Comparison of ENCODE assay signal across 8 cellular contexts in the genomic region with DNA sequence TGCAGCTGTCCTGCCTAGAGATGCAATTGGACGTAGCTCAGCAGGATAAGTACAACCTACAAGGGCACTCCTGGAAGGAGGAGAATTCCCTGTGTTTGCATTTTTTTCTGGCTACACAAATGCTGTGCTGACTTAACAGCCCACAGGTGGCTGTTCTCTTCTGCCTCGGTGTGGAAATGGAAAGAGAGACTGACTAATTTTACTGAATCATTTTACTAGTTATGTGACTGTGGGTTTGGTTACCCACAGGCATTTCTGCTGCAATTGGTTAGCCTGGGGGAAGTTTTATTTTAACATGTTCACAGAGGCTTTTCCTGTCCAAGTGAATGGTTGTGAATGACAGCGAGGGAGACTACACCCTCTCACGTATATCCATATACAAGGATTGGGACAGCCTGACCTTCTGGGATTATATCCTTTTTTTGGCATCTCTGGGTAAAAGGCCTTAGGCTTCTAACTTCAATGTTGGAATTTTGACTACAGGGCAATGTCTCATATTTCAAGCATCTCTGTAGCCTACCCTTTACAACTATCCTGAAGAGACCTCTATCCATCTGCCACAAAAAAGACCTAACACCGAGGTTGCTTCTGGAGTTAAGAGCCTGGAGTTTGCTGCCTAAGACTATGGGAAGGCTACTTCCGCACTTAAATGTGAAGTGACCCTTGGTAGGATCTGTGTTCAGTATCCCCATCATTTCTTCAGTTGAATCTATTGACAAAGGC.
A peak's percentile ranks its signal among the peaks of the same experiment; 100 is the strongest.
DNase-seq lines count a peak whose midpoint lies in the region; ATAC-seq, FAIRE-seq and TF ChIP-seq lines count a peak whose summit lies in the region.

No MANE protein-coding gene starts in this region.

- POLR2A ChIA-PET in PC-3 (lab: Charles Lee; ENCODE audit: unreplicated experiment) = no interaction called here
- POLR2A ChIA-PET in CD4-positive, alpha-beta T cell (lab: Charles Lee) = no interaction called here

- intact Hi-C loops in PC-3 (cut with micrococcal nuclease) = loop anchor here (1.0 to 5.0 kb wide), 8 partner anchors 51 to 385 kb away; no protein-coding TSS in a partner anchor
- intact Hi-C loops in CD4-positive, alpha-beta T cell (cut with DNase I, micrococcal nuclease) = no loop called here

- H3K4me2 ChIP-seq in PC-3 (ENCODE audit: low read length) (peak overlapping the region; percentile 59), fibroblast of lung (ENCODE audit: extremely low read depth, insufficient read depth, low read length) (no peak overlapping the region)

- H3K79me2 ChIP-seq in PC-3 (ENCODE audit: low read length) = no peaks in the 10 kb centered on the region
- H3K79me2 ChIP-seq in fibroblast of lung (ENCODE audit: control insufficient read depth, insufficient read depth, low read length) = no peaks in the 10 kb centered on the region

- WGBS in small intestine, 3 donors = 64 to 79% (median 70%) methylated on average over 6 of the region's 6 CpGs

- no peaks in the 10 kb centered on the region for H3K9me2 ChIP-seq in PC-3 (replicated peaks; ENCODE audit: low read length)

- H3K27me3 Mint-ChIP-seq in activated T-cell treated with anti-CD3 and anti-CD28 coated beads, Interleukin-2, amount 50 U/mL, for 24 hours = peaks cover 4% of the 10 kb centered on the region
- no peaks in the 10 kb centered on the region for H3K27me3 Mint-ChIP-seq in CD4-positive, alpha-beta T cell

- peak; percentile 42 for DNase-seq in activated T-cell treated with anti-CD3 and anti-CD28 coated beads, Interleukin-2, amount 50 U/mL, for 24 hours
- no peak for DNase-seq in activated T-cell treated with anti-CD3 and anti-CD28 coated beads, Interleukin-2, amount 50 U/mL, for 1 hour
- DNase-seq in PC-3 (peak; percentile 97), fibroblast of lung (ENCODE audit: low read depth in 2 of 2) (peak; percentile 51 to 97), small intestine (no peak), NCI-H510A treated with DMSO at 0.1 percent for 48 hours (lab: John Stamatoyannopoulos, UW) (no peak)
- no peak for DNase-seq in CD4-positive, alpha-beta T cell

- no peaks in the 10 kb centered on the region for H3K27me3 ChIP-seq in PC-3 (ENCODE audit: low read length)
- no peaks in the 10 kb centered on the region for H3K27me3 ChIP-seq in fibroblast of lung (ENCODE audit: control insufficient read depth, insufficient read depth, low read length)
- no peaks in the 10 kb centered on the region for H3K27me3 ChIP-seq in small intestine (ENCODE audit: control insufficient read depth in 2 of 2, insufficient read depth in 2 of 2, low read length in 2 of 2)
- no peaks in the 10 kb centered on the region for H3K27me3 ChIP-seq in CD4-positive, alpha-beta T cell (ENCODE audit: control insufficient read depth, insufficient read depth, low read length)

- H2AFZ ChIP-seq in PC-3 (ENCODE audit: low read length) = no peak overlapping the region
- no peak overlapping the region for H2AFZ ChIP-seq in fibroblast of lung (ENCODE audit: low read length)

- CTCF ChIA-PET in PC-3 (lab: Charles Lee) = interaction anchor here (0.6 to 1.5 kb wide), 3 partner anchors 122 to 291 kb away, joined by 3 to 4 read pairs (median 3); no protein-coding TSS in a partner anchor
- CTCF ChIA-PET in CD4-positive, alpha-beta T cell (lab: Charles Lee) = no interaction called here

- H4K20me1 ChIP-seq in PC-3 (ENCODE audit: low read length) (no peaks in the 10 kb centered on the region), fibroblast of lung (ENCODE audit: control insufficient read depth, extremely low read depth, insufficient read depth, low read length) (no peaks in the 10 kb centered on the region)

- H3K36me3 ChIP-seq in PC-3 (ENCODE audit: low read depth, low read length) = no peaks in the 10 kb centered on the region
- H3K36me3 ChIP-seq in fibroblast of lung (ENCODE audit: control insufficient read depth, insufficient read depth, low read length) = no peaks in the 10 kb centered on the region
- no peaks in the 10 kb centered on the region for H3K36me3 ChIP-seq in small intestine (ENCODE audit: control insufficient read depth in 2 of 2, insufficient read depth in 2 of 2, low read length in 2 of 2)

- H3K9me3 ChIP-seq in PC-3 (ENCODE audit: low read length) = no peaks in the 10 kb centered on the region
- H3K9me3 ChIP-seq in fibroblast of lung (ENCODE audit: control insufficient read depth, insufficient read depth, low read depth, low read length) = no peaks in the 10 kb centered on the region
- H3K9me3 ChIP-seq in small intestine (ENCODE audit: control insufficient read depth, low read depth) = no peaks in the 10 kb centered on the region
- no peaks in the 10 kb centered on the region for H3K9me3 ChIP-seq in CD4-positive, alpha-beta T cell (ENCODE audit: control insufficient read depth, low read length)

- FAIRE-seq in small intestine (lab: Jason Lieb, UNC) = no peak

- ATAC-seq in HG02970 (IDR thresholded peaks at IDR 0.05; ENCODE audit: low FRiP score, unreplicated experiment) (peak; percentile 75), PC-3 (peak; percentile 96)
- no peak for ATAC-seq in CD4-positive, alpha-beta T cell (ENCODE audit: poor library complexity)

- peaks cover 35% of the 10 kb centered on the region for H3K4me1 Mint-ChIP-seq in activated T-cell treated with anti-CD3 and anti-CD28 coated beads, Interleukin-2, amount 50 U/mL, for 24 hours (ENCODE audit: low read depth)
- no peaks in the 10 kb centered on the region for H3K4me1 Mint-ChIP-seq in CD4-positive, alpha-beta T cell (ENCODE audit: low read depth)

- TF ChIP-seq CTCF in PC-3 (conservative IDR thresholded peaks at IDR 0.05; ENCODE audit: low read depth, low read length) (no peak; the same call in 1 of the 2 replicates), fibroblast of lung (conservative IDR thresholded peaks at IDR 0.05 in 1 of 2, IDR thresholded peaks at IDR 0.05 in 1 of 2; ENCODE audit: low read depth in 1 of 2, low read length in 2 of 2) (no peak)
- no peak for TF ChIP-seq CTCF in CD4-positive, alpha-beta T cell (IDR thresholded peaks at IDR 0.05)

- H3K27ac ChIP-seq in PC-3 (ENCODE audit: low read length) = peak overlapping the region; percentile 66
- H3K27ac ChIP-seq in fibroblast of lung (ENCODE audit: insufficient read depth, low read length) = no peak overlapping the region
- no peak overlapping the region for H3K27ac ChIP-seq in small intestine (ENCODE audit: low read depth in 1 of 2, low read length in 1 of 2)
- no peak overlapping the region for H3K27ac ChIP-seq in CD4-positive, alpha-beta T cell (ENCODE audit: low read depth, low read length)

- H3K4me3 ChIP-seq in PC-3 (ENCODE audit: low read length) (peak overlapping the region; percentile 28; the same call in 1 of the 2 replicates), fibroblast of lung (replicated peaks in 1 of 4; ENCODE audit: control extremely low read depth in 1 of 4, insufficient read depth in 1 of 4, low read depth in 3 of 4, low read length in 4 of 4) (no peak overlapping the region), small intestine (ENCODE audit: low read depth in 1 of 2, low read length in 2 of 2) (no peak overlapping the region)

- H3K4me1 ChIP-seq in PC-3 (ENCODE audit: insufficient read depth, low read length) = peaks cover 23% of the 10 kb centered on the region
- no peaks in the 10 kb centered on the region for H3K4me1 ChIP-seq in fibroblast of lung (ENCODE audit: control insufficient read depth, extremely low read depth, insufficient read depth, low read length)
- no peaks in the 10 kb centered on the region for H3K4me1 ChIP-seq in small intestine (ENCODE audit: control insufficient read depth in 2 of 2, insufficient read depth in 1 of 2, low read depth in 1 of 2, low read length in 1 of 2)

- H3K9me3 Mint-ChIP-seq in activated T-cell treated with anti-CD3 and anti-CD28 coated beads, Interleukin-2, amount 50 U/mL, for 24 hours = no peaks in the 10 kb centered on the region
- no peaks in the 10 kb centered on the region for H3K9me3 Mint-ChIP-seq in CD4-positive, alpha-beta T cell

- H3K9ac ChIP-seq in PC-3 (ENCODE audit: low read length) = no peak overlapping the region
- no peak overlapping the region for H3K9ac ChIP-seq in fibroblast of lung (ENCODE audit: insufficient read depth, low read length)

- peaks cover 10% of the 10 kb centered on the region for H3F3A ChIP-seq in PC-3 (ENCODE audit: low read length, unreplicated experiment)

- no peaks in the 10 kb centered on the region for H3K36me3 Mint-ChIP-seq in activated T-cell treated with anti-CD3 and anti-CD28 coated beads, Interleukin-2, amount 50 U/mL, for 24 hours (ENCODE audit: low read depth)
- H3K36me3 Mint-ChIP-seq in CD4-positive, alpha-beta T cell (ENCODE audit: low read depth) = no peaks in the 10 kb centered on the region

- BruUV-seq in PC-3 (replicated peaks; lab: Mats Ljungman, UMichigan) = TSS peak; percentile 58

- no peak overlapping the region for H3K4me3 Mint-ChIP-seq in activated T-cell treated with anti-CD3 and anti-CD28 coated beads, Interleukin-2, amount 50 U/mL, for 24 hours
- no peak overlapping the region for H3K4me3 Mint-ChIP-seq in CD4-positive, alpha-beta T cell

- peak overlapping the region; percentile 42 for H3K27ac Mint-ChIP-seq in activated T-cell treated with anti-CD3 and anti-CD28 coated beads, Interleukin-2, amount 50 U/mL, for 24 hours
- no peak overlapping the region for H3K27ac Mint-ChIP-seq in CD4-positive, alpha-beta T cell

Comparison
In these comparisons a context has a peak if more than half of its experiments do, and no peak if none do; other contexts are left out.
1. DNase-seq: peak in activated T-cell treated with anti-CD3 and anti-CD28 coated beads, Interleukin-2, amount 50 U/mL, for 24 hours (single experiment), PC-3 (single experiment) and fibroblast of lung (2 of 2); none in activated T-cell treated with anti-CD3 and anti-CD28 coated beads, Interleukin-2, amount 50 U/mL, for 1 hour (single experiment), small intestine (single experiment), CD4-positive, alpha-beta T cell (0 of 10) and NCI-H510A treated with DMSO at 0.1 percent for 48 hours (single experiment).